Comparison of ENCODE assay signal across 25 cellular contexts in genomic region chr22:48802576-48802975, GRCh38.
"Had no signal": no experiment of that assay in that cellular context is flagged by ENCODE, and none has a peak within 500 bp of the region (broad histone marks: within the 10 kb centered on the region; RNA-seq: fewer than 3 reads in every experiment).

No MANE protein-coding gene starts in this region.

- H3K27ac Mint-ChIP-seq: activated B cell treated with CpG ODN at 0.5 μM for 24 hours; activated CD4-positive, alpha-beta memory T cell treated with anti-CD3 and anti-CD28 coated beads, Interleukin-2, amount 10 ng/mL, durations not matched to agents 7 days and 5 days; activated naive CD8-positive, alpha-beta T cell treated with anti-CD3 and anti-CD28 coated beads, Interleukin-2, amount 10 ng/mL, durations not matched to agents 7 days and 5 days; activated T-helper 17 cell treated with anti-CD3 and anti-CD28 coated beads, Interleukin-2, amount 50 U/mL, for 72 hours; T-cell had no signal

- H3K27me3 ChIP-seq: Peyer's patch had no signal

- H3K4me1 Mint-ChIP-seq: activated B cell treated with CpG ODN at 0.5 μM for 24 hours; activated CD4-positive, alpha-beta memory T cell treated with anti-CD3 and anti-CD28 coated beads, Interleukin-2, amount 10 ng/mL, durations not matched to agents 7 days and 5 days; activated naive CD8-positive, alpha-beta T cell treated with anti-CD3 and anti-CD28 coated beads, Interleukin-2, amount 10 ng/mL, durations not matched to agents 7 days and 5 days; activated T-helper 17 cell treated with anti-CD3 and anti-CD28 coated beads, Interleukin-2, amount 50 U/mL, for 72 hours; T-cell had no signal

- H3K9me3 Mint-ChIP-seq: activated B cell treated with CpG ODN at 0.5 μM for 24 hours; activated CD4-positive, alpha-beta memory T cell treated with anti-CD3 and anti-CD28 coated beads, Interleukin-2, amount 10 ng/mL, durations not matched to agents 7 days and 5 days; activated naive CD8-positive, alpha-beta T cell treated with anti-CD3 and anti-CD28 coated beads, Interleukin-2, amount 10 ng/mL, durations not matched to agents 7 days and 5 days; activated T-helper 17 cell treated with anti-CD3 and anti-CD28 coated beads, Interleukin-2, amount 50 U/mL, for 72 hours; T-cell had no signal

- H3K4me3 ChIP-seq: adrenal gland, K562, Peyer's patch had no signal

- ATAC-seq: activated T-helper 17 cell treated with anti-CD3 and anti-CD28 coated beads, Interleukin-2, amount 50 U/mL, for 72 hours; K562; T-cell had no signal

- H3K36me3 ChIP-seq: adrenal gland, Peyer's patch had no signal

- DNase-seq: activated B cell treated with CpG ODN at 0.5 μM for 24 hours; activated CD4-positive, alpha-beta memory T cell treated with anti-CD3 and anti-CD28 coated beads, Interleukin-2, amount 10 ng/mL, durations not matched to agents 7 days and 5 days; activated CD4-positive, alpha-beta T cell treated with anti-CD3 and anti-CD28 coated beads for 1 hour; activated CD4-positive, alpha-beta T cell treated with anti-CD3 and anti-CD28 coated beads, Interleukin-2, amount 50 U/mL, for 1 hour; activated naive CD4-positive, alpha-beta T cell treated with anti-CD3 and anti-CD28 coated beads, Interleukin-2, amount 50 U/mL, for 16 hours; activated naive CD8-positive, alpha-beta T cell treated with anti-CD3 and anti-CD28 coated beads, Interleukin-2, amount 10 ng/mL, durations not matched to agents 7 days and 5 days; activated T-cell treated with anti-CD3 and anti-CD28 coated beads for 4 hours; activated T-cell treated with anti-CD3 and anti-CD28 coated beads, Interleukin-2, amount 50 U/mL, for 48 hours; adrenal gland; anterior cingulate cortex; caudate nucleus; Karpas-422; MM.1S; NCI-H1105; NCI-H1436; NCI-H1694 treated with DMSO at 0.1 percent for 48 hours; NCI-H2029 treated with DMSO at 0.1 percent for 48 hours; NCI-H510A treated with DMSO at 0.1 percent for 48 hours; NCI-H69; Peyer's patch; SIG-M5; T-cell; T1000 had no signal

- H3K4me3 Mint-ChIP-seq: activated B cell treated with CpG ODN at 0.5 μM for 24 hours; activated CD4-positive, alpha-beta memory T cell treated with anti-CD3 and anti-CD28 coated beads, Interleukin-2, amount 10 ng/mL, durations not matched to agents 7 days and 5 days; activated naive CD8-positive, alpha-beta T cell treated with anti-CD3 and anti-CD28 coated beads, Interleukin-2, amount 10 ng/mL, durations not matched to agents 7 days and 5 days; activated T-helper 17 cell treated with anti-CD3 and anti-CD28 coated beads, Interleukin-2, amount 50 U/mL, for 72 hours; T-cell had no signal

- H3K36me3 Mint-ChIP-seq: activated naive CD8-positive, alpha-beta T cell treated with anti-CD3 and anti-CD28 coated beads, Interleukin-2, amount 10 ng/mL, durations not matched to agents 7 days and 5 days; T-cell had no signal

- H3K27ac ChIP-seq: adrenal gland, Peyer's patch had no signal

- H3K27me3 Mint-ChIP-seq: activated B cell treated with CpG ODN at 0.5 μM for 24 hours; activated CD4-positive, alpha-beta memory T cell treated with anti-CD3 and anti-CD28 coated beads, Interleukin-2, amount 10 ng/mL, durations not matched to agents 7 days and 5 days; activated naive CD8-positive, alpha-beta T cell treated with anti-CD3 and anti-CD28 coated beads, Interleukin-2, amount 10 ng/mL, durations not matched to agents 7 days and 5 days; activated T-helper 17 cell treated with anti-CD3 and anti-CD28 coated beads, Interleukin-2, amount 50 U/mL, for 72 hours had no signal

- H3K9me3 ChIP-seq: adrenal gland, Peyer's patch had no signal

- H3K4me1 ChIP-seq: adrenal gland, Peyer's patch had no signal
